In the genomic region with DNA sequence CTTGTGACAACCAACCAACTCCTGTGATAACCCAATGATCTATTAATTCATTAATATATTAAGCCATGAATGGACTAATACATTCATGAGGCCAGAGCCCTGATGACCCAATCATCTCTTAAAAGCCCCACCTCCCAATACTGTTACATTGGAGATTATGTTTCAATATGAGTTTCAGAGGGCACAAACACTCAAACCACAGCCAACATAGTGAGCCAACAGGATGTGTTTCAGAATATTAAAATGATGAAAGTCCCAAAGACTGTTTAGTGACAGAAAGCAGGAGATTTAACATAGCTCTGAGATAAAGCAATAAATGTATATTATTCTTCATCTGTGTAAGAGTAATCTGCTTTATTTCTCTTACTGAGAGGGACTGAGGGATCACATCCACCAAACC, we compare ENCODE assay signal across 25 cellular contexts.
"Had no signal": no experiment of that assay in that cellular context is flagged by ENCODE, and none has a peak within 500 bp of the region (broad histone marks: within the 10 kb centered on the region; RNA-seq: fewer than 3 reads in every experiment).

No MANE protein-coding gene starts in this region.

- H3K9me3 ChIP-seq: left ventricle myocardium inferior, mucosa of descending colon, pancreas, prostate gland, suprapubic skin, thoracic aorta, tibial artery, upper lobe of right lung had no signal

- H3K4me3 ChIP-seq: hepatocyte, left ventricle myocardium inferior, lung, mucosa of descending colon, pancreas, prostate gland, skin epidermis, suprapubic skin, thoracic aorta, tibial artery, upper lobe of right lung had no signal

- ATAC-seq: mucosa of descending colon; naive thymus-derived CD4-positive, alpha-beta T cell; natural killer cell treated with Interleukin-12 subunit alpha and Interleukin-12 subunit beta and Interleukin-15 and Interleukin-18, amount 100 ng/mL, for 72 hours; pancreas; right cardiac atrium; sciatic nerve; upper lobe of right lung had no signal

- H3K27ac ChIP-seq: hepatocyte, left ventricle myocardium inferior, pancreas, prostate gland, skin epidermis, suprapubic skin, thoracic aorta, tibial artery, upper lobe of right lung had no signal

- H3K4me3 Mint-ChIP-seq: naive thymus-derived CD4-positive, alpha-beta T cell; natural killer cell treated with Interleukin-12 subunit alpha and Interleukin-12 subunit beta and Interleukin-15 and Interleukin-18, amount 100 ng/mL, for 72 hours had no signal

- H3K36me3 Mint-ChIP-seq: naive thymus-derived CD4-positive, alpha-beta T cell; natural killer cell treated with Interleukin-12 subunit alpha and Interleukin-12 subunit beta and Interleukin-15 and Interleukin-18, amount 100 ng/mL, for 72 hours had no signal

- H3K27me3 ChIP-seq: hepatocyte, pancreas, suprapubic skin, tibial artery, upper lobe of right lung had no signal

- DNase-seq: islet precursor cell; left ventricle myocardium inferior; midbrain; mucosa of descending colon; naive thymus-derived CD4-positive, alpha-beta T cell; pancreas; posterior cingulate gyrus; retina; right cardiac atrium; stimulated activated CD4-positive, alpha-beta T cell treated with anti-CD3 and anti-CD28 coated beads, Interleukin-12 subunit alpha, Interleukin-12 subunit beta, amount 100 ng/mL, for 4 hours; stimulated activated CD4-positive, alpha-beta T cell treated with anti-CD3 and anti-CD28 coated beads, Interleukin-15, amount 100 ng/mL, for 24 hours; stimulated activated CD4-positive, alpha-beta T cell treated with anti-CD3 and anti-CD28 coated beads, Interleukin-2, amount 100 ng/mL, for 24 hours; stimulated activated CD4-positive, alpha-beta T cell treated with anti-CD3 and anti-CD28 coated beads, Interleukin-4, amount 100 ng/mL, for 1 hour; stimulated activated naive CD4-positive, alpha-beta T cell treated with Interleukin-2 at 50 U/mL for 16 hours; tibial artery; trophoblast cell; upper lobe of right lung had no signal

- H3K36me3 ChIP-seq: left ventricle myocardium inferior, pancreas, prostate gland, suprapubic skin, thoracic aorta, tibial artery, upper lobe of right lung had no signal

- H3K4me1 ChIP-seq: left ventricle myocardium inferior, pancreas, prostate gland, suprapubic skin, upper lobe of right lung had no signal

- H3K79me2 ChIP-seq: hepatocyte had no signal

- H3K4me2 ChIP-seq: hepatocyte had no signal

- H3K9me3 Mint-ChIP-seq: naive thymus-derived CD4-positive, alpha-beta T cell had no signal

- H3K4me1 Mint-ChIP-seq: naive thymus-derived CD4-positive, alpha-beta T cell had no signal

- H3K27ac Mint-ChIP-seq: naive thymus-derived CD4-positive, alpha-beta T cell; natural killer cell treated with Interleukin-12 subunit alpha and Interleukin-12 subunit beta and Interleukin-15 and Interleukin-18, amount 100 ng/mL, for 72 hours had no signal

- H2AFZ ChIP-seq: hepatocyte had no signal
